1 cellular context compared by ENCODE assay signal in the genomic region with DNA sequence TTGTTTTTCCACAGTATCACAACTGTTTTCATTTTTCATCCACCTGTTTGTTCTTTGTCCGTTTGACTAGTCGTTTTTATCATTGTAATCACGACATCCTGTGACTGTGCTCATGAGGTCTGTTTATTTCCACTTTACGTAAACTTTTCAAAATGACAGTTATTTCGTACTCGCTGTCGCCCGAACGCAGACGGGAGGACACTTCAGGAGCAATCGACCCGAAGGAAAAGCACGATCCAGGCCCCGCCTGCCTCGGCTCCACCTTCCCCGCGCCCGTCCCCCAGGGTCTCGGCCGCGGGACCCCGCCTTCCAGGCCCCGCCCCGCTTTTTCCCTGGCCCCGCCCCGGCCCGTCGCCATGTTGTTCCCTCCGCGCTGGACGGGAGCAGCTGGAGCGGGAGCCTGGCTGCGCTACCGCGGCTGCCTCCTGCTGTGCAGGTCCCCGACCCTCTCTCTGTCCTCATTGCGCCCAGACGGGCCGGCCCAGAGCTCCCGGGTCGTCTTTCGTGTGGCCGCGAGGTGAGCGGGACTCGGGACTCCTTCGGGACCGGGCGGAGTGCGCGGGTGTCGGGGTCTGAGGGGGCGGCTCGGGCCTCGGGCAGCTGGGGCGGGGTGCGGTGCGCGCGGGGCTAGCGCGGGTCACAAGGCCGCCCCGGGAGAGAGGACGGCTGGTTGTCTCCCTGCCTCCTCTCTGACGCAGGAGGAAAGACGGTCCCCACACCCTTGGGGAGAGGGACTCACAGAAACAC.
TF ChIP-seq lines count a peak whose summit lies in the region.

A gene with protein sequence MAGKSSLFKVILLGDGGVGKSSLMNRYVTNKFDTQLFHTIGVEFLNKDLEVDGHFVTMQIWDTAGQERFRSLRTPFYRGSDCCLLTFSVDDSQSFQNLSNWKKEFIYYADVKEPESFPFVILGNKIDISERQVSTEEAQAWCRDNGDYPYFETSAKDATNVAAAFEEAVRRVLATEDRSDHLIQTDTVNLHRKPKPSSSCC (plus strand): TSS at position 357 of the 747 bp plus-strand sequence. CDS start 19,619 bp downstream, outside the sequence.

TF ChIP-seq in HepG2, 621 proteins besides CTCF, POLR2A, EP300 and RAD21 (continued from another document and continues in another):
- TF ChIP-seq HBP1 (CRISPR knock-in tag; IDR thresholded peaks at IDR 0.05; ENCODE audit: low read depth) (peak; percentile 42; the same call in 1 of the 2 replicates), ZNF207 (IDR thresholded peaks at IDR 0.05; ENCODE audit: borderline replicate concordance) (no peak), RFX3 (CRISPR knock-in tag; IDR thresholded peaks at IDR 0.05) (no peak), KLF16 (CRISPR knock-in tag; IDR thresholded peaks at IDR 0.05) (peak in 1 of 2 experiments; percentile 52; a peak in 1 of 4 replicates), CREBL2 (CRISPR knock-in tag; IDR thresholded peaks at IDR 0.05; ENCODE audit: borderline replicate concordance) (0 out of 2 replicates have a peak, but pooled peaks have one; percentile 44), ZNF652 (CRISPR knock-in tag; IDR thresholded peaks at IDR 0.05; ENCODE audit: borderline replicate concordance, low read depth) (no peak), HNF1B (CRISPR knock-in tag; IDR thresholded peaks at IDR 0.05) (peak; percentile 47; the same call in 1 of the 2 replicates), NR2F2 (IDR thresholded peaks at IDR 0.05; ENCODE audit: borderline replicate concordance, low read depth) (no peak), SPEN (CRISPR knock-in tag; IDR thresholded peaks at IDR 0.05; ENCODE audit: low read depth) (no peak), MIXL1 (CRISPR knock-in tag; IDR thresholded peaks at IDR 0.05) (no peak), RBFOX2 (IDR thresholded peaks at IDR 0.05; ENCODE audit: low read depth, low read length) (peak; percentile 82), RXRA (CRISPR knock-in tag; IDR thresholded peaks at IDR 0.05) (0 out of 2 replicates have a peak, but pooled peaks have one; percentile 20), ZNF773 (CRISPR knock-in tag; IDR thresholded peaks at IDR 0.05; ENCODE audit: borderline replicate concordance) (no peak), ZNF292 (CRISPR knock-in tag; IDR thresholded peaks at IDR 0.05; ENCODE audit: borderline replicate concordance, low read depth) (no peak), ZNF687 (CRISPR knock-in tag; IDR thresholded peaks at IDR 0.05) (peak; percentile 69), ZGPAT (CRISPR knock-in tag; IDR thresholded peaks at IDR 0.05) (peak; percentile 53; the same call in 1 of the 2 replicates), ZNF589 (CRISPR knock-in tag; conservative IDR thresholded peaks at IDR 0.05) (no peak), ZNF441 (CRISPR knock-in tag; IDR thresholded peaks at IDR 0.05; ENCODE audit: borderline replicate concordance) (0 out of 2 replicates have a peak, but pooled peaks have one; percentile 27), ZBTB7A (CRISPR knock-in tag; IDR thresholded peaks at IDR 0.05) (no peak), SAP130 (CRISPR knock-in tag; IDR thresholded peaks at IDR 0.05; ENCODE audit: low read depth) (peak; percentile 63), SMYD3 (CRISPR knock-in tag; IDR thresholded peaks at IDR 0.05) (no peak)
- TF ChIP-seq, protein P1, sequence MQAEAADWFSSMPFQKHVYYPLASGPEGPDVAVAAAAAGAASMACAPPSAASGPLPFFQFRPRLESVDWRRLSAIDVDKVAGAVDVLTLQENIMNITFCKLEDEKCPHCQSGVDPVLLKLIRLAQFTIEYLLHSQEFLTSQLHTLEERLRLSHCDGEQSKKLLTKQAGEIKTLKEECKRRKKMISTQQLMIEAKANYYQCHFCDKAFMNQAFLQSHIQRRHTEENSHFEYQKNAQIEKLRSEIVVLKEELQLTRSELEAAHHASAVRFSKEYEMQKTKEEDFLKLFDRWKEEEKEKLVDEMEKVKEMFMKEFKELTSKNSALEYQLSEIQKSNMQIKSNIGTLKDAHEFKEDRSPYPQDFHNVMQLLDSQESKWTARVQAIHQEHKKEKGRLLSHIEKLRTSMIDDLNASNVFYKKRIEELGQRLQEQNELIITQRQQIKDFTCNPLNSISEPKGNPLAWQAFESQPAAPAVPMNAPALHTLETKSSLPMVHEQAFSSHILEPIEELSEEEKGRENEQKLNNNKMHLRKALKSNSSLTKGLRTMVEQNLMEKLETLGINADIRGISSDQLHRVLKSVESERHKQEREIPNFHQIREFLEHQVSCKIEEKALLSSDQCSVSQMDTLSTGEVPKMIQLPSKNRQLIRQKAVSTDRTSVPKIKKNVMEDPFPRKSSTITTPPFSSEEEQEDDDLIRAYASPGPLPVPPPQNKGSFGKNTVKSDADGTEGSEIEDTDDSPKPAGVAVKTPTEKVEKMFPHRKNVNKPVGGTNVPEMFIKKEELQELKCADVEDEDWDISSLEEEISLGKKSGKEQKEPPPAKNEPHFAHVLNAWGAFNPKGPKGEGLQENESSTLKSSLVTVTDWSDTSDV (CRISPR knock-in tag; IDR thresholded peaks at IDR 0.05) = no peak
- TF ChIP-seq, protein P2, sequence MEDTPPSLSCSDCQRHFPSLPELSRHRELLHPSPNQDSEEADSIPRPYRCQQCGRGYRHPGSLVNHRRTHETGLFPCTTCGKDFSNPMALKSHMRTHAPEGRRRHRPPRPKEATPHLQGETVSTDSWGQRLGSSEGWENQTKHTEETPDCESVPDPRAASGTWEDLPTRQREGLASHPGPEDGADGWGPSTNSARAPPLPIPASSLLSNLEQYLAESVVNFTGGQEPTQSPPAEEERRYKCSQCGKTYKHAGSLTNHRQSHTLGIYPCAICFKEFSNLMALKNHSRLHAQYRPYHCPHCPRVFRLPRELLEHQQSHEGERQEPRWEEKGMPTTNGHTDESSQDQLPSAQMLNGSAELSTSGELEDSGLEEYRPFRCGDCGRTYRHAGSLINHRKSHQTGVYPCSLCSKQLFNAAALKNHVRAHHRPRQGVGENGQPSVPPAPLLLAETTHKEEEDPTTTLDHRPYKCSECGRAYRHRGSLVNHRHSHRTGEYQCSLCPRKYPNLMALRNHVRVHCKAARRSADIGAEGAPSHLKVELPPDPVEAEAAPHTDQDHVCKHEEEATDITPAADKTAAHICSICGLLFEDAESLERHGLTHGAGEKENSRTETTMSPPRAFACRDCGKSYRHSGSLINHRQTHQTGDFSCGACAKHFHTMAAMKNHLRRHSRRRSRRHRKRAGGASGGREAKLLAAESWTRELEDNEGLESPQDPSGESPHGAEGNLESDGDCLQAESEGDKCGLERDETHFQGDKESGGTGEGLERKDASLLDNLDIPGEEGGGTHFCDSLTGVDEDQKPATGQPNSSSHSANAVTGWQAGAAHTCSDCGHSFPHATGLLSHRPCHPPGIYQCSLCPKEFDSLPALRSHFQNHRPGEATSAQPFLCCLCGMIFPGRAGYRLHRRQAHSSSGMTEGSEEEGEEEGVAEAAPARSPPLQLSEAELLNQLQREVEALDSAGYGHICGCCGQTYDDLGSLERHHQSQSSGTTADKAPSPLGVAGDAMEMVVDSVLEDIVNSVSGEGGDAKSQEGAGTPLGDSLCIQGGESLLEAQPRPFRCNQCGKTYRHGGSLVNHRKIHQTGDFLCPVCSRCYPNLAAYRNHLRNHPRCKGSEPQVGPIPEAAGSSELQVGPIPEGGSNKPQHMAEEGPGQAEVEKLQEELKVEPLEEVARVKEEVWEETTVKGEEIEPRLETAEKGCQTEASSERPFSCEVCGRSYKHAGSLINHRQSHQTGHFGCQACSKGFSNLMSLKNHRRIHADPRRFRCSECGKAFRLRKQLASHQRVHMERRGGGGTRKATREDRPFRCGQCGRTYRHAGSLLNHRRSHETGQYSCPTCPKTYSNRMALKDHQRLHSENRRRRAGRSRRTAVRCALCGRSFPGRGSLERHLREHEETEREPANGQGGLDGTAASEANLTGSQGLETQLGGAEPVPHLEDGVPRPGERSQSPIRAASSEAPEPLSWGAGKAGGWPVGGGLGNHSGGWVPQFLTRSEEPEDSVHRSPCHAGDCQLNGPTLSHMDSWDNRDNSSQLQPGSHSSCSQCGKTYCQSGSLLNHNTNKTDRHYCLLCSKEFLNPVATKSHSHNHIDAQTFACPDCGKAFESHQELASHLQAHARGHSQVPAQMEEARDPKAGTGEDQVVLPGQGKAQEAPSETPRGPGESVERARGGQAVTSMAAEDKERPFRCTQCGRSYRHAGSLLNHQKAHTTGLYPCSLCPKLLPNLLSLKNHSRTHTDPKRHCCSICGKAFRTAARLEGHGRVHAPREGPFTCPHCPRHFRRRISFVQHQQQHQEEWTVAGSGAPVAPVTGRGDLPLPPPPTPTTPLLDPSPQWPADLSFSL (CRISPR knock-in tag; IDR thresholded peaks at IDR 0.05) = no peak
- TF ChIP-seq, protein P3, sequence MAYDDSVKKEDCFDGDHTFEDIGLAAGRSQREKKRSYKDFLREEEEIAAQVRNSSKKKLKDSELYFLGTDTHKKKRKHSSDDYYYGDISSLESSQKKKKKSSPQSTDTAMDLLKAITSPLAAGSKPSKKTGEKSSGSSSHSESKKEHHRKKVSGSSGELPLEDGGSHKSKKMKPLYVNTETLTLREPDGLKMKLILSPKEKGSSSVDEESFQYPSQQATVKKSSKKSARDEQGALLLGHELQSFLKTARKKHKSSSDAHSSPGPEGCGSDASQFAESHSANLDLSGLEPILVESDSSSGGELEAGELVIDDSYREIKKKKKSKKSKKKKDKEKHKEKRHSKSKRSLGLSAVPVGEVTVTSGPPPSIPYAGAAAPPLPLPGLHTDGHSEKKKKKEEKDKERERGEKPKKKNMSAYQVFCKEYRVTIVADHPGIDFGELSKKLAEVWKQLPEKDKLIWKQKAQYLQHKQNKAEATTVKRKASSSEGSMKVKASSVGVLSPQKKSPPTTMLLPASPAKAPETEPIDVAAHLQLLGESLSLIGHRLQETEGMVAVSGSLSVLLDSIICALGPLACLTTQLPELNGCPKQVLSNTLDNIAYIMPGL (CRISPR knock-in tag; IDR thresholded peaks at IDR 0.05; ENCODE audit: borderline replicate concordance in 1 of 2, low read depth in 1 of 2) = peak in 1 of 2 experiments; percentile 71; a peak in 2 of 4 replicates
